8 cellular contexts compared by ENCODE assay signal in genomic region chrX:154428176-154429171, GRCh38. TPM values are rescaled to one million over a fixed set of nuclear protein-coding genes. Genes with fewer than 3 reads are reported as not detected.
DNase-seq lines count a peak whose midpoint lies in the region; ATAC-seq and TF ChIP-seq lines count a peak whose summit lies in the region.

TSS of gene ATP6AP1 (plus strand) at chrX:154428677. CDS start at chrX:154428693, 16 bp downstream.

- H3K4me1 Mint-ChIP-seq in T-cell: peaks cover 18 to 30% (median 29%) of the 10 kb centered on the region in 3 donors

- peak within 1 kb of the TSS in 3 of 4 donors; percentile 18 to 64 (median 33) for H3K4me3 ChIP-seq in adrenal gland
- peak within 1 kb of the TSS; percentile 58 to 87 (median 76) for H3K4me3 ChIP-seq in heart right ventricle
- peak within 1 kb of the TSS; percentile 65 for H3K4me3 ChIP-seq in upper lobe of right lung

- no peaks in the 10 kb centered on the region for H3K27me3 ChIP-seq in adrenal gland
- no peaks in the 10 kb centered on the region for H3K27me3 ChIP-seq in heart right ventricle
- H3K27me3 ChIP-seq in upper lobe of right lung: no peaks in the 10 kb centered on the region

- peak within 1 kb of the TSS; percentile 81 to 83 for H3K27ac Mint-ChIP-seq in T-cell

- peaks cover 0 to 15% of the 10 kb centered on the region in 2 donors for H3K4me1 ChIP-seq in adrenal gland (replicated peaks in 1 of 2)
- H3K4me1 ChIP-seq in heart right ventricle: peaks cover 0 to 30% (median 17%) of the 10 kb centered on the region in 9 donors
- H3K4me1 ChIP-seq in upper lobe of right lung: peaks cover 3% of the 10 kb centered on the region

- H3K4me3 Mint-ChIP-seq in T-cell: peak within 1 kb of the TSS; percentile 74 to 83 (median 76)

- H3K36me3 ChIP-seq in adrenal gland (replicated peaks in 1 of 2) (peaks cover 0 to 20% of the 10 kb centered on the region in 2 donors), heart right ventricle (peaks cover 0 to 18% (median 0%) of the 10 kb centered on the region in 9 donors), upper lobe of right lung (peaks cover 10% of the 10 kb centered on the region)

- DNase-seq in NCI-H1417 (lab: John Stamatoyannopoulos, UW): peak; percentile 89 to 98 (median 94)
- DNase-seq in T-cell: peak; percentile 67 to 91 (median 86)
- peak; percentile 92 to 98 (median 95) for DNase-seq in adrenal gland
- DNase-seq in heart right ventricle: peak; percentile 92 to 94
- DNase-seq in posterior vena cava (ENCODE audit: low spot score): peak; percentile 97
- DNase-seq in upper lobe of right lung: peak; percentile 96

- peak in 1 of 2 donors; percentile 54 for TF ChIP-seq POLR2A in adrenal gland (IDR thresholded peaks at IDR 0.05)

- peaks cover 0 to 7% of the 10 kb centered on the region in 2 donors for H3K27me3 Mint-ChIP-seq in T-cell

- TF ChIP-seq CTCF in GM12873 (IDR thresholded peaks at IDR 0.05; ENCODE audit: insufficient read depth, low read depth, low read length, missing control alignments) (peak; percentile 18), adrenal gland (IDR thresholded peaks at IDR 0.05) (no peak), heart right ventricle (IDR thresholded peaks at IDR 0.05) (peak in 2 of 9 donors; percentile 30), upper lobe of right lung (IDR thresholded peaks at IDR 0.05) (no peak)

- peaks cover 4% of the 10 kb centered on the region for H3K36me3 Mint-ChIP-seq in T-cell

- intact Hi-C loops in adrenal gland (cut with DNase I): no loop called here
- intact Hi-C loops in heart right ventricle (cut with DNase I): no loop called here
- intact Hi-C loops in posterior vena cava (cut with DNase I): no loop called here
- intact Hi-C loops in upper lobe of right lung (cut with DNase I): no loop called here

- CTCF ChIA-PET in T-cell (lab: Charles Lee): interaction anchor here in 1 of 2 donors (0.8 kb wide), 1 partner anchor 13 kb away, joined by 4 read pairs; no protein-coding TSS in a partner anchor

- H3K9me3 ChIP-seq in adrenal gland (replicated peaks in 1 of 3) (no peaks in the 10 kb centered on the region), heart right ventricle (no peaks in the 10 kb centered on the region), upper lobe of right lung (no peaks in the 10 kb centered on the region)

- no peaks in the 10 kb centered on the region for H3K9me3 Mint-ChIP-seq in T-cell

- POLR2A ChIA-PET in T-cell (lab: Charles Lee): no interaction called here

- peak within 1 kb of the TSS in 4 of 5 donors; percentile 15 to 85 (median 78) for H3K27ac ChIP-seq in adrenal gland
- peak within 1 kb of the TSS; percentile 58 to 90 (median 82) for H3K27ac ChIP-seq in heart right ventricle
- H3K27ac ChIP-seq in upper lobe of right lung: peak within 1 kb of the TSS; percentile 83

- 8 to 55% (median 29%) methylated on average over 28 to 87 of the region's 87 CpGs for WGBS in adrenal gland, 4 donors
- 7 to 14% methylated on average over 56 to 87 of the region's 87 CpGs for WGBS in heart right ventricle, 2 donors

- ATAC-seq in HG02759 (IDR thresholded peaks at IDR 0.05; ENCODE audit: unreplicated experiment): peak; percentile 98
- peak; percentile 98 to 99 (median 98) for ATAC-seq in T-cell (replicated peaks in 1 of 4)
- peak; percentile 95 to 99 (median 98) for ATAC-seq in heart right ventricle
- ATAC-seq in upper lobe of right lung: peak; percentile 98

RNA-seq across cellular contexts. Expression of gene ATP6AP1, which starts in this region (rescaled TPM):
- total RNA-seq in T-cell: 10 to 100 TPM; 37.9 to 56.8 (median 53.6) TPM
- 100 to 1,000 TPM in 5 of 8 donors, 10 to 100 TPM in 3; 68.8 to 170 (median 137) TPM for total RNA-seq in adrenal gland
- polyA plus RNA-seq in adrenal gland: 100 to 1,000 TPM in 1 of 3 donors, 10 to 100 TPM in 2; 55.4 to 133 (median 56.8) TPM
- total RNA-seq in heart right ventricle: 100 to 1,000 TPM in 3 of 10 donors, 10 to 100 TPM in 7; 69.5 to 113 (median 90.6) TPM
- polyA plus RNA-seq in heart right ventricle: 100 to 1,000 TPM in 1 of 2 donors, 10 to 100 TPM in 1; 26.0 to 103 TPM
- total RNA-seq in posterior vena cava: 10 to 100 TPM; 43.8 to 59.9 TPM
- total RNA-seq in upper lobe of right lung: 193 TPM

Comparison
In these comparisons a context has a peak if more than half of its experiments do, and no peak if none do; other contexts are left out.
1. Peak in every context shown above with its lines: DNase-seq, ATAC-seq, H3K4me3 ChIP-seq and H3K27ac ChIP-seq.